In the genomic region with DNA sequence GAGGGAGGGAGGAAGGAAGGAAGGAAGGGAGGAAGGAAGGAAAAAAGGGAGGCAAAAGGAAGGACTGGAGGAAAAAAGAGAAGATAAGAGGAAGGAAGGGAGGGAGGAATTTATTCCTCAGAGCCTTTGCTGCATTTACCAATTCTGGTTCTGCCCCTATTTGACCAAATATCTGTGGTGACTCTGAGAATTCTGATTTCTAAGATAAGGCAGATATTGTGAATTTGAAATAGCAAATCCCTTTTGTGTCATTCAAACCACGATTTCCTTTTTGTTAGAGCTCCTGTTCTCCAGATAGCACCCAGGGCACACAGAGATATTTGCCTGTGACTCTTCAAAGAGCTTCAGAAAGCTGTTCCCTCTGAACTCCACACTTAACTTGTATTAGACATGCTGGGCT, we compare ENCODE assay signal across 28 cellular contexts.
"Had no signal": no experiment of that assay in that cellular context is flagged by ENCODE, and none has a peak within 500 bp of the region (broad histone marks: within the 10 kb centered on the region; RNA-seq: fewer than 3 reads in every experiment).

No MANE protein-coding gene starts in this region.

- H2AFZ ChIP-seq: parathyroid adenoma had no signal

- H3K9ac ChIP-seq: parathyroid adenoma had no signal

- H3K27ac ChIP-seq: breast epithelium, epithelial cell of prostate, esophagus squamous epithelium, left ventricle myocardium inferior, parathyroid adenoma, psoas muscle, tibial nerve, VCaP had no signal

- H3K36me3 ChIP-seq: breast epithelium had no signal

- H3K4me3 Mint-ChIP-seq: activated naive CD4-positive, alpha-beta T cell treated with anti-CD3 and anti-CD28 coated beads for 36 hours; activated naive CD8-positive, alpha-beta T cell treated with anti-CD3 and anti-CD28 coated beads for 36 hours; dendritic cell treated with granulocyte-macrophage colony-stimulating factor and Interleukin-4, amounts not matched to agents 40 ng/mL and 50 ng/mL, for 4 days; stimulated activated naive B cell treated with anti-CD40 and anti-IgM and Interleukin-4, amounts not matched to agents 10 μg/mL and 1 μg/mL and 100 μg/mL, for 72 hours; T-helper 1 cell treated with Interleukin-12 subunit alpha and Interleukin-12 subunit beta and Interleukin-4 antibody, amounts not matched to agents 30 μg/mL and 1 μg/mL, for 36 hours had no signal

- H3K27me3 Mint-ChIP-seq: activated naive CD8-positive, alpha-beta T cell treated with anti-CD3 and anti-CD28 coated beads for 36 hours; dendritic cell treated with granulocyte-macrophage colony-stimulating factor and Interleukin-4, amounts not matched to agents 40 ng/mL and 50 ng/mL, for 4 days; stimulated activated naive B cell treated with anti-CD40 and anti-IgM and Interleukin-4, amounts not matched to agents 10 μg/mL and 1 μg/mL and 100 μg/mL, for 72 hours had no signal

- H3K9me3 ChIP-seq: esophagus squamous epithelium, psoas muscle had no signal

- H3K4me3 ChIP-seq: breast epithelium, esophagus squamous epithelium, left ventricle myocardium inferior, lung, mucosa of descending colon, psoas muscle, tibial nerve had no signal

- DNase-seq: activated CD4-positive, alpha-beta T cell treated with anti-CD3 and anti-CD28 coated beads for 48 hours; activated CD4-positive, alpha-beta T cell treated with anti-CD3 and anti-CD28 coated beads, Interleukin-2, amount 50 U/mL, for 48 hours; activated CD8-positive, alpha-beta memory T cell treated with anti-CD3 and anti-CD28 coated beads for 24 hours; activated effector memory CD4-positive, alpha-beta T cell treated with anti-CD3 and anti-CD28 coated beads, Interleukin-2, amount 50 U/mL, for 16 hours; activated naive CD4-positive, alpha-beta T cell treated with anti-CD3 and anti-CD28 coated beads for 36 hours; activated naive CD8-positive, alpha-beta T cell treated with anti-CD3 and anti-CD28 coated beads for 36 hours; amniotic stem cell; central memory CD4-positive, alpha-beta T cell; esophagus squamous epithelium; foreskin melanocyte; islet precursor cell; left ventricle myocardium inferior; mucosa of descending colon; occipital lobe; psoas muscle; stimulated activated CD4-positive, alpha-beta T cell treated with anti-CD3 and anti-CD28 coated beads, Interleukin-15, amount 100 ng/mL, for 24 hours; stimulated activated CD4-positive, alpha-beta T cell treated with anti-CD3 and anti-CD28 coated beads, Interleukin-2, amount 100 ng/mL, for 24 hours; stimulated activated naive B cell treated with anti-CD40 and anti-IgM and Interleukin-4, amounts not matched to agents 10 μg/mL and 1 μg/mL and 100 μg/mL, for 72 hours; T-helper 9 cell had no signal

- H3K79me2 ChIP-seq: parathyroid adenoma had no signal

- H3K27ac Mint-ChIP-seq: activated naive CD4-positive, alpha-beta T cell treated with anti-CD3 and anti-CD28 coated beads for 36 hours; activated naive CD8-positive, alpha-beta T cell treated with anti-CD3 and anti-CD28 coated beads for 36 hours; dendritic cell treated with granulocyte-macrophage colony-stimulating factor and Interleukin-4, amounts not matched to agents 40 ng/mL and 50 ng/mL, for 4 days; stimulated activated naive B cell treated with anti-CD40 and anti-IgM and Interleukin-4, amounts not matched to agents 10 μg/mL and 1 μg/mL and 100 μg/mL, for 72 hours; T-helper 1 cell treated with Interleukin-12 subunit alpha and Interleukin-12 subunit beta and Interleukin-4 antibody, amounts not matched to agents 30 μg/mL and 1 μg/mL, for 36 hours had no signal

- ATAC-seq: activated CD4-positive, CD25-positive, alpha-beta regulatory T cell treated with anti-CD3 and anti-CD28 coated beads, Interleukin-2, amount 50 U/mL, for 24 hours; mucosa of descending colon; psoas muscle; stimulated activated naive B cell treated with anti-CD40 and anti-IgM and Interleukin-4, amounts not matched to agents 10 μg/mL and 1 μg/mL and 100 μg/mL, for 72 hours had no signal

- H3K4me1 ChIP-seq: breast epithelium, esophagus squamous epithelium, left ventricle myocardium inferior, parathyroid adenoma, psoas muscle, tibial nerve had no signal

- H3K27me3 ChIP-seq: breast epithelium, esophagus squamous epithelium, tibial nerve had no signal
